21 cellular contexts compared by ENCODE assay signal in the genomic region with DNA sequence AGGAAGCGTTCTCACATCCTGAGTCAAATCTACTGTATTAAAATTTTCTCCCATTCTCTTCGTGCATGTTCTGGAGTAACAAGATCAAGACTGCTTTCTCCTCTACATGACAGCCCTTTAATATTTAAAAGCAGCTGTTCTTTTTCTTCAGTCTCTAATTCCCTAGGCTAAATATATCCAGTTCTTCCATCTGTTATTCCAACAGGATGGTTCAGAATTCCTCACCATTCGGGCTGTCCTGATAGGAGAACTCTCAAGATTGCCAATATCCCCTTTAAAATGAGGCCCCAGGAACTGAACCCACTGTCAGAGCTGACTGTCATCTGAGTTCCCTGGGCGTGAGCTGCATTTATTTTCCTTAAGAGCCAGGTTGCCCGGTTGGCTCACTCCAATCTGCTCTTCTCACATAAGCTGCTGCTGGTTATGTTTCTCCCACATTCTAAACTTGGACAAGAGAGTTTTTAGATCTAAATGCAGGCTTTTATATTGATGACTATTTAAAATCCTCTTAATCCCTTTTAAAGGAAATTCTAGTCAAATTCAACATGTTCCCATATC.
"Had no signal": no experiment of that assay in that cellular context is flagged by ENCODE, and none has a peak within 500 bp of the region (broad histone marks: within the 10 kb centered on the region; RNA-seq: fewer than 3 reads in every experiment).

No MANE protein-coding gene starts in this region.

- H3K9me3 ChIP-seq: SK-N-SH had no signal

- H3K4me2 ChIP-seq: SK-N-SH had no signal

- DNase-seq: activated CD4-positive, alpha-beta T cell treated with anti-CD3 and anti-CD28 coated beads for 4 hours; activated CD8-positive, alpha-beta memory T cell treated with anti-CD3 and anti-CD28 coated beads, Interleukin-2, amount 50 U/mL, for 4 hours; activated CD8-positive, alpha-beta T cell treated with anti-CD3 and anti-CD28 coated beads for 36 hours; activated gamma-delta T cell treated with Interleukin-2 at 50 U/mL for 16 hours; activated naive CD4-positive, alpha-beta T cell treated with anti-CD3 and anti-CD28 coated beads, Interleukin-2, amount 10 ng/mL, durations not matched to agents 7 days and 5 days; activated naive CD8-positive, alpha-beta T cell treated with anti-CD3 and anti-CD28 coated beads for 36 hours; activated T-cell treated with anti-CD3 and anti-CD28 coated beads, Interleukin-2, amount 50 U/mL, for 72 hours; MM.1S; NCI-H1436; NCI-H187 treated with DMSO at 0.1 percent for 48 hours; NCI-H2081 treated with DMSO at 0.1 percent for 48 hours; NCI-H510A; NCI-H748 treated with DMSO at 0.1 percent for 48 hours; OCI-M1; RPMI8226; SK-N-SH; T-helper 1 cell had no signal

- ATAC-seq: activated CD4-positive, CD25-positive, alpha-beta regulatory T cell treated with anti-CD3 and anti-CD28 coated beads, Interleukin-2, amount 50 U/mL, for 24 hours; activated CD8-positive, alpha-beta T cell treated with anti-CD3 and anti-CD28 coated beads for 36 hours; activated T-cell treated with anti-CD3 and anti-CD28 coated beads, Interleukin-2, amount 50 U/mL, for 72 hours; Panc1; Right ventricle myocardium inferior had no signal

- H3K27ac ChIP-seq: VCaP had no signal

- H3K9ac ChIP-seq: SK-N-SH had no signal
